ENCODE assay signal across 15 cellular contexts in the genomic region with DNA sequence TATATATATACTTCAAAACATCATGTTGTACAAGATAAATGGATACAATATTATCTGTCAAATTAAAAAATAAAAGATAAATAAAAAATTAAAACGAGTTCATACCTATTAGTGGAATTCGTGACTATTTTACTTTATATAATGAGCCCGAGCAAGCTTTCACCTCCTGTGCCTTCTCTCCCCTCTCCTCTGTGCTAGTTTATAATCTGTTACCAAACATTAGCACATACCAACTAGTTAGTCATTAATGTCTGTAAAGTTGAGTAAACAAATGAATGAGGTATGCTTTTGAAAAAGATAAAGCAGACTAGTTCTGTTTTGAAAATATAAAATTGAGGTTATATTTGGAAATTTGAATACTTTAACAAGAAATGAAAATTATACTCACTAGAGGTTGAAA.
"Had no signal": no experiment of that assay in that cellular context is flagged by ENCODE, and none has a peak within 500 bp of the region (broad histone marks: within the 10 kb centered on the region; RNA-seq: fewer than 3 reads in every experiment).

No MANE protein-coding gene starts in this region.

- H3K9me3 ChIP-seq: breast epithelium, transverse colon had no signal

- H3K79me2 ChIP-seq: parathyroid adenoma had no signal

- DNase-seq: activated CD4-positive, alpha-beta T cell treated with anti-CD3 and anti-CD28 coated beads, Interleukin-2, amount 50 U/mL, for 1 hour; activated CD8-positive, alpha-beta memory T cell treated with anti-CD3 and anti-CD28 coated beads for 24 hours; activated naive CD4-positive, alpha-beta T cell; aorta; endodermal cell; foreskin fibroblast; left colon; naive thymus-derived CD4-positive, alpha-beta T cell; right cardiac atrium; stimulated activated naive CD8-positive, alpha-beta T cell treated with anti-CD3 and anti-CD28 coated beads, Interleukin-15, Interleukin-2, amounts not matched to agents 100 U/mL and 50 U/mL, for 24 hours; T-helper 9 cell; transverse colon had no signal

- H2AFZ ChIP-seq: parathyroid adenoma had no signal

- H3K4me1 ChIP-seq: breast epithelium, parathyroid adenoma, transverse colon had no signal

- ATAC-seq: activated CD4-positive, CD25-positive, alpha-beta regulatory T cell treated with anti-CD3 and anti-CD28 coated beads, Interleukin-2, amount 50 U/mL, for 24 hours; left colon; naive thymus-derived CD4-positive, alpha-beta T cell; right cardiac atrium; stimulated activated naive CD8-positive, alpha-beta T cell treated with anti-CD3 and anti-CD28 coated beads, Interleukin-15, Interleukin-2, amounts not matched to agents 100 U/mL and 50 U/mL, for 24 hours had no signal

- H3K9ac ChIP-seq: parathyroid adenoma had no signal

- H3K27ac ChIP-seq: breast epithelium, parathyroid adenoma, transverse colon had no signal

- H3K27me3 ChIP-seq: breast epithelium, transverse colon had no signal

- H3K4me3 ChIP-seq: breast epithelium, transverse colon had no signal

- H3K36me3 ChIP-seq: breast epithelium, transverse colon had no signal
